ENCODE assay signal across 11 cellular contexts in genomic region chr3:66077973-66078372, GRCh38.
"Had no signal": no experiment of that assay in that cellular context is flagged by ENCODE, and none has a peak within 500 bp of the region (broad histone marks: within the 10 kb centered on the region; RNA-seq: fewer than 3 reads in every experiment).

No MANE protein-coding gene starts in this region.

- H3K4me3 ChIP-seq: GM23248, GM23338, HAP-1 had no signal

- H3K36me3 ChIP-seq: HAP-1 had no signal

- H3K4me2 ChIP-seq: GM23338 had no signal

- FAIRE-seq: H1, H54 had no signal

- DNase-seq: GM23248, GOT3, H7, H9, HCEC 1CT, HFFc6 had no signal

- ATAC-seq: GM23338, HCT116 had no signal

- H3K9me3 ChIP-seq: HAP-1 had no signal

- H3K4me1 ChIP-seq: HAP-1 had no signal
